In genomic region chr18:76801567-76802505, GRCh38 we compare ENCODE assay signal across 1 cellular context.
TF ChIP-seq lines count a peak whose summit lies in the region.

No MANE protein-coding gene starts in this region.

TF ChIP-seq in HepG2, 621 proteins besides CTCF, POLR2A, EP300 and RAD21 (continued from another document):
- TF ChIP-seq ZSCAN9 (CRISPR knock-in tag; IDR thresholded peaks at IDR 0.05; ENCODE audit: borderline replicate concordance), result 0 out of 2 replicates have a peak, but pooled peaks have one; percentile 13
- 0 out of 2 replicates have a peak, but pooled peaks have one; percentile 25 for TF ChIP-seq ERF (CRISPR knock-in tag; IDR thresholded peaks at IDR 0.05)
- TF ChIP-seq ZGPAT (CRISPR knock-in tag; IDR thresholded peaks at IDR 0.05), result peak; percentile 52; the same call in 1 of the 2 replicates
- no peak for TF ChIP-seq LCORL (IDR thresholded peaks at IDR 0.05)
- TF ChIP-seq LCORL (CRISPR knock-in tag; IDR thresholded peaks at IDR 0.05), result 0 out of 2 replicates have a peak, but pooled peaks have one; percentile 37
- TF ChIP-seq ZNF251 (CRISPR knock-in tag; IDR thresholded peaks at IDR 0.05), result no peak
- peak; percentile 35; the same call in 1 of the 2 replicates for TF ChIP-seq ZNF331 (CRISPR knock-in tag; IDR thresholded peaks at IDR 0.05)
- peak; percentile 59; the same call in 1 of the 2 replicates for TF ChIP-seq ZNF580 (CRISPR knock-in tag; IDR thresholded peaks at IDR 0.05; ENCODE audit: borderline replicate concordance, low read depth)
- TF ChIP-seq ZSCAN21 (CRISPR knock-in tag; IDR thresholded peaks at IDR 0.05; ENCODE audit: borderline replicate concordance), result 0 out of 2 replicates have a peak, but pooled peaks have one; percentile 40
- no peak for TF ChIP-seq E2F5 (CRISPR knock-in tag; conservative IDR thresholded peaks at IDR 0.05)
- no peak for TF ChIP-seq TBL1XR1 (IDR thresholded peaks at IDR 0.05; ENCODE audit: borderline replicate concordance, low read length, partially characterized antibody)
- TF ChIP-seq TRIM24 (CRISPR knock-in tag; IDR thresholded peaks at IDR 0.05), result no peak
- peak; percentile 53; the same call in 1 of the 2 replicates for TF ChIP-seq MYC (CRISPR knock-in tag; IDR thresholded peaks at IDR 0.05; ENCODE audit: borderline replicate concordance)
- peak; percentile 43 for TF ChIP-seq HNRNPLL (IDR thresholded peaks at IDR 0.05; ENCODE audit: low read depth, low read length, poor library complexity, severe bottlenecking)
- peak; percentile 67; the same call in 1 of the 2 replicates for TF ChIP-seq ZBTB7B (CRISPR knock-in tag; IDR thresholded peaks at IDR 0.05)
- TF ChIP-seq ZNF709 (CRISPR knock-in tag; IDR thresholded peaks at IDR 0.05), result peak; percentile 45; the same call in 1 of the 2 replicates
- TF ChIP-seq TEAD3 (CRISPR knock-in tag; optimal IDR thresholded peaks at IDR 0.05; ENCODE audit: borderline replicate concordance), result peak; percentile 38
- TF ChIP-seq UBTF (CRISPR knock-in tag; IDR thresholded peaks at IDR 0.05), result peak; percentile 48
- TF ChIP-seq STAG1 (CRISPR knock-in tag; IDR thresholded peaks at IDR 0.05), result peak; percentile 86
- TF ChIP-seq ZNF780A (CRISPR knock-in tag; IDR thresholded peaks at IDR 0.05), result 0 out of 2 replicates have a peak, but pooled peaks have one; percentile 29
- TF ChIP-seq ZNF574 (CRISPR knock-in tag; IDR thresholded peaks at IDR 0.05), result 0 out of 2 replicates have a peak, but pooled peaks have one; percentile 31
- TF ChIP-seq NONO (IDR thresholded peaks at IDR 0.05), result no peak
- 0 out of 2 replicates have a peak, but pooled peaks have one; percentile 41 for TF ChIP-seq NONO (CRISPR knock-in tag; conservative IDR thresholded peaks at IDR 0.05)
- peak; percentile 63; the same call in 1 of the 2 replicates for TF ChIP-seq ZBTB10 (CRISPR knock-in tag; IDR thresholded peaks at IDR 0.05; ENCODE audit: borderline replicate concordance)
- TF ChIP-seq XRCC5 (optimal IDR thresholded peaks at IDR 0.05; ENCODE audit: low read length), result peak; percentile 73
- TF ChIP-seq CBX1 (IDR thresholded peaks at IDR 0.05; ENCODE audit: low read depth), result peak; percentile 32
- TF ChIP-seq IRF2 (CRISPR knock-in tag; IDR thresholded peaks at IDR 0.05), result 0 out of 2 replicates have a peak, but pooled peaks have one; percentile 37
- peak; percentile 24; the same call in 1 of the 2 replicates for TF ChIP-seq PHF8 (CRISPR knock-in tag; IDR thresholded peaks at IDR 0.05)
- peak; percentile 38; the same call in 1 of the 2 replicates for TF ChIP-seq PPARG (CRISPR knock-in tag; conservative IDR thresholded peaks at IDR 0.05)
